13 cellular contexts compared by ENCODE assay signal in the genomic region with DNA sequence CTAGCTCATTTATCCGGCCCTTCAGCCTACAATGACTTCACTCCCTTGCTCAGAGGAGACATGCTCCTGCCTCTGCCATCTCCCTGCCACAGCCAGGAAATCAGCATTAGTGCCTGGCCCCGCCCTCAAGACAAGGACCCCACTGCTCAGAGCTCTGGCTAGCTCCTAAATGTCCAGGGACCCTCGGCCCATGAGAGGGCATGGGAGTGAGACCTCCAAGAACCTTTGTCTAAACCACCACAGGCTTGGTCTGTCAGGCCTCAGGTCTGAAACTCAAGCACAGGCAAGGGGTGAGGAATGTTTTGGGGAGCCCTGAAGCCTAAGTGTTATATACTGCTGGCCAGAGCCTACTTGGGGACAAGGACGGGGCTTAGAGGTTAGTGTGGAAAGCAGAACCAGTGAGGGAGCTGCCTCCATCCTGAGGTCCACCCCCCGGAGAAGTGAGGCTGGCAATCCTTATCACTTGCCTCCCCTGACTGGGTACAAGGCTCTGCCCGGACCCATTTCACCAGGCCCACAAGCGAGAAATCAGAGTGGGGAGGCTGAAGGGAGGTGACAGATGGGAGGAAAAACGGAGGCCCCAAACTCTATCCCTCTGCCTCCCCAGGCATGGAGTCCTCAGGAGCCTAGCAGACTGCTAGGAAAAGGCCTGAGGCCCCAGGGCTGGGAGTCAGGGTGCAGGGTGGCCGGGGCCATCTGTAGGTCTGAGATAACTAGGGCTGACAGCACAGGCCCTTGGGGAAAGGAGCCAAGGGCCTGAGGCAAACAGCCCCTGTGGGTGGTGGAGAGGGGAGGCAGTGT. TPM values are rescaled to one million over a fixed set of nuclear protein-coding genes. Genes with fewer than 3 reads are reported as not detected.
A peak's percentile ranks its signal among the peaks of the same experiment; 100 is the strongest.
DNase-seq lines count a peak whose midpoint lies in the region; TF ChIP-seq lines count a peak whose summit lies in the region.
"Had no signal": no experiment of that assay in that cellular context is flagged by ENCODE, and none has a peak within 500 bp of the region (broad histone marks: within the 10 kb centered on the region; RNA-seq: fewer than 3 reads in every experiment).

No MANE protein-coding gene starts in this region.

- CTCF ChIA-PET in activated CD4-positive, alpha-beta memory T cell treated with anti-CD3 and anti-CD28 coated beads, Interleukin-2, amount 10 ng/mL, durations not matched to agents 7 days and 5 days (lab: Charles Lee): interaction anchor here (0.8 to 12.8 kb wide), 6 partner anchors 10 to 51 kb away, joined by 3 to 163 read pairs (median 6); no protein-coding TSS in a partner anchor
- CTCF ChIA-PET in activated CD4-positive, alpha-beta memory T cell treated with anti-CD3 and anti-CD28 coated beads for 36 hours (lab: Charles Lee): interaction anchor here (0.6 to 2.7 kb wide), 11 partner anchors 8 to 230 kb away, joined by 3 to 22 read pairs (median 4); no protein-coding TSS in a partner anchor

- no peaks in the 10 kb centered on the region for H3K27me3 ChIP-seq in stomach smooth muscle (ENCODE audit: control insufficient read depth in 1 of 2, insufficient read depth in 2 of 2, low read length in 2 of 2)
- H3K27me3 ChIP-seq: tibial nerve had no signal

- H3K4me3 Mint-ChIP-seq in activated CD4-positive, alpha-beta memory T cell treated with anti-CD3 and anti-CD28 coated beads, Interleukin-2, amount 10 ng/mL, durations not matched to agents 7 days and 5 days: no peak overlapping the region
- H3K4me3 Mint-ChIP-seq in activated CD4-positive, alpha-beta memory T cell treated with anti-CD3 and anti-CD28 coated beads for 36 hours: no peak overlapping the region
- H3K4me3 Mint-ChIP-seq in glutamatergic neuron (ENCODE audit: unreplicated experiment): peak overlapping the region; percentile 58

- no peaks in the 10 kb centered on the region for H3K9me3 Mint-ChIP-seq in activated CD4-positive, alpha-beta memory T cell treated with anti-CD3 and anti-CD28 coated beads, Interleukin-2, amount 10 ng/mL, durations not matched to agents 7 days and 5 days
- no peaks in the 10 kb centered on the region for H3K9me3 Mint-ChIP-seq in activated CD4-positive, alpha-beta memory T cell treated with anti-CD3 and anti-CD28 coated beads for 36 hours
- peaks cover 50% of the 10 kb centered on the region for H3K9me3 Mint-ChIP-seq in glutamatergic neuron (ENCODE audit: unreplicated experiment)

- no peak for DNase-seq in activated CD4-positive, alpha-beta memory T cell treated with anti-CD3 and anti-CD28 coated beads, Interleukin-2, amount 10 ng/mL, durations not matched to agents 7 days and 5 days
- no peak for DNase-seq in activated CD4-positive, alpha-beta memory T cell treated with anti-CD3 and anti-CD28 coated beads for 36 hours
- peak; percentile 87 for DNase-seq in SK-N-DZ (ENCODE audit: low spot score)
- DNase-seq in glutamatergic neuron: no peak
- no peak for DNase-seq in NK-92 (lab: John Stamatoyannopoulos, UW; ENCODE audit: unreplicated experiment)
- no peak for DNase-seq in HK-2 (ENCODE audit: unreplicated experiment)
- DNase-seq in H4 (ENCODE audit: low spot score): no peak
- DNase-seq: ACHN, activated gamma-delta T cell treated with Interleukin-2 at 50 U/mL for 16 hours, NCI-H1105 had no signal

- H3K27ac ChIP-seq in stomach smooth muscle (ENCODE audit: low read length): peak overlapping the region; percentile 96

- H3K36me3 ChIP-seq in stomach smooth muscle (ENCODE audit: control insufficient read depth in 2 of 2, insufficient read depth in 2 of 2, low read length in 2 of 2): no peaks in the 10 kb centered on the region

- intact Hi-C loops in activated CD4-positive, alpha-beta memory T cell treated with anti-CD3 and anti-CD28 coated beads for 36 hours (cut with micrococcal nuclease): no loop called here

- TF ChIP-seq CTCF in glutamatergic neuron (IDR thresholded peaks at IDR 0.05; ENCODE audit: partially characterized antibody, unreplicated experiment): no peak

- no peak overlapping the region for H3K4me3 ChIP-seq in stomach smooth muscle (ENCODE audit: low read length in 2 of 2)
- H3K4me3 ChIP-seq: tibial nerve had no signal

- POLR2A ChIA-PET in activated CD4-positive, alpha-beta memory T cell treated with anti-CD3 and anti-CD28 coated beads, Interleukin-2, amount 10 ng/mL, durations not matched to agents 7 days and 5 days (lab: Charles Lee): interaction anchor here (1.5 to 3.0 kb wide), 3 partner anchors 12 to 233 kb away, joined by 4 to 17 read pairs (median 17); a partner anchor contains a TSS
- POLR2A ChIA-PET in activated CD4-positive, alpha-beta memory T cell treated with anti-CD3 and anti-CD28 coated beads for 36 hours (lab: Charles Lee): interaction anchor here (1.5 kb wide), 1 partner anchor 17 kb away, joined by 3 read pairs; no protein-coding TSS in a partner anchor

- no peaks in the 10 kb centered on the region for H3K9me3 ChIP-seq in stomach smooth muscle (ENCODE audit: control insufficient read depth in 2 of 2, low read length in 2 of 2)
- H3K9me3 ChIP-seq: tibial nerve had no signal

- peaks cover 13% of the 10 kb centered on the region for H3K4me1 Mint-ChIP-seq in activated CD4-positive, alpha-beta memory T cell treated with anti-CD3 and anti-CD28 coated beads, Interleukin-2, amount 10 ng/mL, durations not matched to agents 7 days and 5 days
- H3K4me1 Mint-ChIP-seq in activated CD4-positive, alpha-beta memory T cell treated with anti-CD3 and anti-CD28 coated beads for 36 hours (ENCODE audit: low read depth): peaks cover 13% of the 10 kb centered on the region
- H3K4me1 Mint-ChIP-seq in glutamatergic neuron (ENCODE audit: low read depth, unreplicated experiment): peaks cover 68% of the 10 kb centered on the region

- peak overlapping the region; percentile 23 for H3K27ac Mint-ChIP-seq in activated CD4-positive, alpha-beta memory T cell treated with anti-CD3 and anti-CD28 coated beads, Interleukin-2, amount 10 ng/mL, durations not matched to agents 7 days and 5 days
- H3K27ac Mint-ChIP-seq in activated CD4-positive, alpha-beta memory T cell treated with anti-CD3 and anti-CD28 coated beads for 36 hours: no peak overlapping the region
- peak overlapping the region; percentile 95 for H3K27ac Mint-ChIP-seq in glutamatergic neuron (ENCODE audit: unreplicated experiment)

- no peak overlapping the region for H3K9ac ChIP-seq in stomach smooth muscle (ENCODE audit: low read length in 2 of 2)

- peaks cover 20% of the 10 kb centered on the region for H3K4me1 ChIP-seq in stomach smooth muscle (ENCODE audit: control insufficient read depth, insufficient read depth, low read length)

- H3K27me3 Mint-ChIP-seq in activated CD4-positive, alpha-beta memory T cell treated with anti-CD3 and anti-CD28 coated beads, Interleukin-2, amount 10 ng/mL, durations not matched to agents 7 days and 5 days: no peaks in the 10 kb centered on the region
- no peaks in the 10 kb centered on the region for H3K27me3 Mint-ChIP-seq in activated CD4-positive, alpha-beta memory T cell treated with anti-CD3 and anti-CD28 coated beads for 36 hours
- H3K27me3 Mint-ChIP-seq in glutamatergic neuron (ENCODE audit: unreplicated experiment): peaks cover 40% of the 10 kb centered on the region

- no peaks in the 10 kb centered on the region for H3K36me3 Mint-ChIP-seq in activated CD4-positive, alpha-beta memory T cell treated with anti-CD3 and anti-CD28 coated beads, Interleukin-2, amount 10 ng/mL, durations not matched to agents 7 days and 5 days (ENCODE audit: low read depth)
- H3K36me3 Mint-ChIP-seq in activated CD4-positive, alpha-beta memory T cell treated with anti-CD3 and anti-CD28 coated beads for 36 hours: peaks cover 3% of the 10 kb centered on the region
- H3K36me3 Mint-ChIP-seq in glutamatergic neuron (ENCODE audit: unreplicated experiment): peaks cover 5% of the 10 kb centered on the region

RNA-seq across cellular contexts. Expression of a gene that starts 18.8 kb away (rescaled TPM):
- total RNA-seq in activated CD4-positive, alpha-beta memory T cell treated with anti-CD3 and anti-CD28 coated beads, Interleukin-2, amount 10 ng/mL, durations not matched to agents 7 days and 5 days: 1 to 10 TPM; 1.7 to 2.0 TPM
- total RNA-seq in activated CD4-positive, alpha-beta memory T cell treated with anti-CD3 and anti-CD28 coated beads for 36 hours: 10 to 100 TPM; 11.8 to 12.5 TPM
- 41.2 and 47.5 TPM in 2 replicates for polyA plus RNA-seq in SK-N-DZ (2014; cell fraction: cytosol; rRNA removed)
- polyA plus RNA-seq in SK-N-DZ (2014; cell fraction: nucleus; rRNA removed): 27.6 and 31.7 TPM in 2 replicates
- 309 TPM for total RNA-seq in glutamatergic neuron (ENCODE audit: unreplicated experiment)
- 2.7 and 5.1 TPM in 2 replicates for total RNA-seq in H4 (2014; rRNA removed; shearing (Covaris generic))

RNA-seq across cellular contexts. Expression of a gene that starts 39.2 kb away (rescaled TPM):
- under 1 TPM in 1 of 2 experiments, not detected in 1; 0.08 TPM for total RNA-seq in activated CD4-positive, alpha-beta memory T cell treated with anti-CD3 and anti-CD28 coated beads, Interleukin-2, amount 10 ng/mL, durations not matched to agents 7 days and 5 days
- total RNA-seq in activated CD4-positive, alpha-beta memory T cell treated with anti-CD3 and anti-CD28 coated beads for 36 hours: under 1 TPM; 0.51 to 0.74 TPM
- polyA plus RNA-seq in SK-N-DZ (2014; cell fraction: cytosol; rRNA removed): 0.10 TPM in 1 of 2 replicates, not detected in the other
- polyA plus RNA-seq in SK-N-DZ (2014; cell fraction: nucleus; rRNA removed): 0.09 and 0.30 TPM in 2 replicates
- not detected for total RNA-seq in glutamatergic neuron (ENCODE audit: unreplicated experiment)
- total RNA-seq in H4 (2014; rRNA removed; shearing (Covaris generic)): not detected in 2 replicates

RNA-seq across cellular contexts. Expression of a gene that starts 39.3 kb away (rescaled TPM):
- not detected for total RNA-seq in activated CD4-positive, alpha-beta memory T cell treated with anti-CD3 and anti-CD28 coated beads, Interleukin-2, amount 10 ng/mL, durations not matched to agents 7 days and 5 days
- total RNA-seq in activated CD4-positive, alpha-beta memory T cell treated with anti-CD3 and anti-CD28 coated beads for 36 hours: under 1 TPM; 0.19 to 0.36 TPM
- not detected in 2 replicates for polyA plus RNA-seq in SK-N-DZ (2014; cell fraction: cytosol; rRNA removed)
- polyA plus RNA-seq in SK-N-DZ (2014; cell fraction: nucleus; rRNA removed): not detected in 2 replicates
- not detected for total RNA-seq in glutamatergic neuron (ENCODE audit: unreplicated experiment)
- not detected in 2 replicates for total RNA-seq in H4 (2014; rRNA removed; shearing (Covaris generic))

RNA-seq across cellular contexts. Expression of a gene that starts 54.8 kb away (rescaled TPM):
- not detected for total RNA-seq in activated CD4-positive, alpha-beta memory T cell treated with anti-CD3 and anti-CD28 coated beads, Interleukin-2, amount 10 ng/mL, durations not matched to agents 7 days and 5 days
- total RNA-seq in activated CD4-positive, alpha-beta memory T cell treated with anti-CD3 and anti-CD28 coated beads for 36 hours: not detected
- polyA plus RNA-seq in SK-N-DZ (2014; cell fraction: cytosol; rRNA removed): not detected in 2 replicates
- polyA plus RNA-seq in SK-N-DZ (2014; cell fraction: nucleus; rRNA removed): not detected in 2 replicates
- total RNA-seq in glutamatergic neuron (ENCODE audit: unreplicated experiment): not detected
- total RNA-seq in H4 (2014; rRNA removed; shearing (Covaris generic)): not detected in 2 replicates
- total RNA-seq: mononuclear cell, tibial nerve had no signal

RNA-seq across cellular contexts. Expression of a gene that starts 55.0 kb away (rescaled TPM):
- under 1 TPM in 1 of 2 experiments, not detected in 1; 0.23 TPM for total RNA-seq in activated CD4-positive, alpha-beta memory T cell treated with anti-CD3 and anti-CD28 coated beads, Interleukin-2, amount 10 ng/mL, durations not matched to agents 7 days and 5 days
- under 1 TPM; 0.02 to 0.19 TPM for total RNA-seq in activated CD4-positive, alpha-beta memory T cell treated with anti-CD3 and anti-CD28 coated beads for 36 hours
- polyA plus RNA-seq in SK-N-DZ (2014; cell fraction: cytosol; rRNA removed): not detected in 2 replicates
- 0.02 and 0.07 TPM in 2 replicates for polyA plus RNA-seq in SK-N-DZ (2014; cell fraction: nucleus; rRNA removed)
- total RNA-seq in glutamatergic neuron (ENCODE audit: unreplicated experiment): not detected
- 0.04 TPM in 1 of 2 replicates, not detected in the other for total RNA-seq in H4 (2014; rRNA removed; shearing (Covaris generic))

Comparison
In these comparisons a context has a peak if more than half of its experiments do, and no peak if none do; other contexts are left out.
1. RNA of a gene that starts 18.8 kb away (total RNA-seq): 309 TPM in glutamatergic neuron (single experiment); 11.8 to 12.5 TPM in activated CD4-positive, alpha-beta memory T cell treated with anti-CD3 and anti-CD28 coated beads for 36 hours, 2.7 to 5.1 TPM in H4 and 1.7 to 2.0 TPM in activated CD4-positive, alpha-beta memory T cell treated with anti-CD3 and anti-CD28 coated beads, Interleukin-2, amount 10 ng/mL, durations not matched to agents 7 days and 5 days; every median in the first group is over 10 times any median in the second.